9 cellular contexts compared by ENCODE assay signal in the genomic region with DNA sequence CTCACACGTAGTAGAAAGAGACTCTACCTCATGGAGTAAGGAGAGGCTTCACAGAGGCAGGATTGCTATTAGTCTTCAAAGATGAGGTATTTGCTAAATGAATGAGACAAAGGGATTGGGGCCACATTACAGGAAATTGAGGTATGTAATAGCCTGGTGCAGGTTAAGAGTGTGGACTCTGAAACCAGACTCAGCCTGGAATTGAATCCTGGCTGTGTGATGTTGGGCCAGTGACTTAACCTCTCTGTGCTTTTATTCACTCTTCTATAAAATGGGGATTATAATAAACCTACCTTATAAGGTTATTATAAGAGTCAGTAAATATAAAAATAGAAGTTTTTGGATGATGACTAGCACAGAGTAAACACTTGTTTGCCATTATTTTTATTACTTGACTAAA.
"Had no signal": no experiment of that assay in that cellular context is flagged by ENCODE, and none has a peak within 500 bp of the region (broad histone marks: within the 10 kb centered on the region; RNA-seq: fewer than 3 reads in every experiment).

No MANE protein-coding gene starts in this region.

- H3K27ac ChIP-seq: GM23248, KMS-11 had no signal

- ATAC-seq: HCT116 had no signal

- H3K4me2 ChIP-seq: KMS-11 had no signal

- DNase-seq: GM23248, GOT3, H7, IMR-90, KBM-7 had no signal

- H3K9me3 ChIP-seq: HAP-1 had no signal

- FAIRE-seq: HTR-8/SVneo had no signal

- H3K4me1 ChIP-seq: HAP-1 had no signal

- H3K4me3 ChIP-seq: GM23248, HAP-1 had no signal

- H3K36me3 ChIP-seq: HAP-1 had no signal
